In genomic region chr2:176136375-176137248, GRCh38 we compare ENCODE assay signal across 7 cellular contexts. TPM values are rescaled to one million over a fixed set of nuclear protein-coding genes. Genes with fewer than 3 reads are reported as not detected.
A peak's percentile ranks its signal among the peaks of the same experiment; 100 is the strongest.
DNase-seq lines count a peak whose midpoint lies in the region; ATAC-seq and TF ChIP-seq lines count a peak whose summit lies in the region.
"Had no signal": no experiment of that assay in that cellular context is flagged by ENCODE, and none has a peak within 500 bp of the region (broad histone marks: within the 10 kb centered on the region; RNA-seq: fewer than 3 reads in every experiment).

No MANE protein-coding gene starts in this region.

- no peak for ATAC-seq in CD8-positive, alpha-beta T cell
- no peak for ATAC-seq in activated CD8-positive, alpha-beta T cell treated with anti-CD3 and anti-CD28 coated beads, Interleukin-2, amount 10 ng/mL, durations not matched to agents 7 days and 5 days
- ATAC-seq in HG03097 (IDR thresholded peaks at IDR 0.05; ENCODE audit: low FRiP score, unreplicated experiment) (no peak), HG02588 (IDR thresholded peaks at IDR 0.05; ENCODE audit: unreplicated experiment) (no peak)

- H3K9me3 Mint-ChIP-seq in CD8-positive, alpha-beta T cell: peaks cover 7% of the 10 kb centered on the region
- H3K9me3 Mint-ChIP-seq in activated CD8-positive, alpha-beta T cell treated with anti-CD3 and anti-CD28 coated beads, Interleukin-2, amount 10 ng/mL, durations not matched to agents 7 days and 5 days (ENCODE audit: insufficient read depth): no peaks in the 10 kb centered on the region
- H3K9me3 Mint-ChIP-seq: central memory CD8-positive, alpha-beta T cell had no signal

- no peak for TF ChIP-seq CTCF in CD8-positive, alpha-beta T cell (IDR thresholded peaks at IDR 0.05)

- peak overlapping the region; percentile 57 for H3K4me3 Mint-ChIP-seq in CD8-positive, alpha-beta T cell
- no peak overlapping the region for H3K4me3 Mint-ChIP-seq in activated CD8-positive, alpha-beta T cell treated with anti-CD3 and anti-CD28 coated beads, Interleukin-2, amount 10 ng/mL, durations not matched to agents 7 days and 5 days

- no peaks in the 10 kb centered on the region for H3K36me3 ChIP-seq in CD8-positive, alpha-beta T cell (ENCODE audit: insufficient read depth, low read length)
- peaks cover 9% of the 10 kb centered on the region for H3K36me3 ChIP-seq in SJSA1
- no peaks in the 10 kb centered on the region for H3K36me3 ChIP-seq in mesodermal cell (ENCODE audit: control insufficient read depth, insufficient read depth, low read length)

- peaks cover 30% of the 10 kb centered on the region for H3K4me1 ChIP-seq in CD8-positive, alpha-beta T cell (ENCODE audit: insufficient read depth, low read length)
- peaks cover 26% of the 10 kb centered on the region for H3K4me1 ChIP-seq in SJSA1 (replicated peaks)
- H3K4me1 ChIP-seq in mesodermal cell (ENCODE audit: control insufficient read depth, insufficient read depth, low read length, poor library complexity, severe bottlenecking): no peaks in the 10 kb centered on the region

- no peaks in the 10 kb centered on the region for H3K36me3 Mint-ChIP-seq in CD8-positive, alpha-beta T cell
- peaks cover 6% of the 10 kb centered on the region for H3K36me3 Mint-ChIP-seq in activated CD8-positive, alpha-beta T cell treated with anti-CD3 and anti-CD28 coated beads, Interleukin-2, amount 10 ng/mL, durations not matched to agents 7 days and 5 days (ENCODE audit: low read depth)

- peaks cover 73% of the 10 kb centered on the region for H3K27me3 ChIP-seq in CD8-positive, alpha-beta T cell (ENCODE audit: insufficient read depth, low read length)
- no peaks in the 10 kb centered on the region for H3K27me3 ChIP-seq in SJSA1 (replicated peaks)

- CTCF ChIA-PET in CD8-positive, alpha-beta T cell (lab: Charles Lee): interaction anchor here (4.8 to 6.2 kb wide), 2 partner anchors 10 to 318 kb away, joined by 32 to 60 read pairs; no protein-coding TSS in a partner anchor
- CTCF ChIA-PET in activated CD8-positive, alpha-beta T cell treated with anti-CD3 and anti-CD28 coated beads, Interleukin-2, amount 10 ng/mL, durations not matched to agents 7 days and 5 days (lab: Charles Lee): interaction anchor here (1.2 kb wide), 1 partner anchor 418 kb away, joined by 3 read pairs; no protein-coding TSS in a partner anchor

- 0 to 1% methylated on average over 41 to 51 of the region's 71 CpGs for WGBS in mesodermal cell (ENCODE audit: insufficient coverage in 2 of 2), 2 experiments

- DNase-seq in CD8-positive, alpha-beta T cell: no peak
- DNase-seq in SJSA1 (ENCODE audit: low read depth in 1 of 2, low spot score in 2 of 2): peak in 1 of 2 experiments; percentile 71
- DNase-seq in activated CD8-positive, alpha-beta T cell treated with anti-CD3 and anti-CD28 coated beads, Interleukin-2, amount 10 ng/mL, durations not matched to agents 7 days and 5 days: no peak

- H3K4me3 ChIP-seq in CD8-positive, alpha-beta T cell (ENCODE audit: low read depth, low read length): no peak overlapping the region
- H3K4me3 ChIP-seq in SJSA1 (peak overlapping the region; percentile 87), mesodermal cell (ENCODE audit: extremely low read depth, insufficient read depth, low read length, poor library complexity, severe bottlenecking) (peak overlapping the region; percentile 28)

- peaks cover 83% of the 10 kb centered on the region for H3K27me3 Mint-ChIP-seq in CD8-positive, alpha-beta T cell (ENCODE audit: low read depth)
- peaks cover 83% of the 10 kb centered on the region for H3K27me3 Mint-ChIP-seq in activated CD8-positive, alpha-beta T cell treated with anti-CD3 and anti-CD28 coated beads, Interleukin-2, amount 10 ng/mL, durations not matched to agents 7 days and 5 days (ENCODE audit: low read depth)

- intact Hi-C loops in CD8-positive, alpha-beta T cell (cut with DNase I, micrococcal nuclease): loop anchor here in 1 of 2 experiments (5.0 kb wide), 1 partner anchor 131 kb away; the partner anchor contains the start of gene MTX2

- H3K27ac Mint-ChIP-seq in CD8-positive, alpha-beta T cell: no peak overlapping the region
- H3K27ac Mint-ChIP-seq in activated CD8-positive, alpha-beta T cell treated with anti-CD3 and anti-CD28 coated beads, Interleukin-2, amount 10 ng/mL, durations not matched to agents 7 days and 5 days: no peak overlapping the region

- no peak overlapping the region for H3K27ac ChIP-seq in CD8-positive, alpha-beta T cell (ENCODE audit: low read depth, low read length)
- peak overlapping the region; percentile 80 for H3K27ac ChIP-seq in SJSA1
- H3K27ac ChIP-seq in mesodermal cell (ENCODE audit: low read depth, low read length, severe bottlenecking): peak overlapping the region; percentile 62

- H3K9me3 ChIP-seq in CD8-positive, alpha-beta T cell (ENCODE audit: low read length): no peaks in the 10 kb centered on the region
- H3K9me3 ChIP-seq in SJSA1 (replicated peaks) (no peaks in the 10 kb centered on the region), mesodermal cell (ENCODE audit: control insufficient read depth, low read length) (no peaks in the 10 kb centered on the region)

- POLR2A ChIA-PET in CD8-positive, alpha-beta T cell (lab: Charles Lee): interaction anchor here (1.1 kb wide), 1 partner anchor 1010 kb away, joined by 3 read pairs; no protein-coding TSS in a partner anchor
- POLR2A ChIA-PET in activated CD8-positive, alpha-beta T cell treated with anti-CD3 and anti-CD28 coated beads, Interleukin-2, amount 10 ng/mL, durations not matched to agents 7 days and 5 days (lab: Charles Lee): no interaction called here

- H3K4me1 Mint-ChIP-seq in CD8-positive, alpha-beta T cell (ENCODE audit: low read depth): peaks cover 44% of the 10 kb centered on the region
- H3K4me1 Mint-ChIP-seq in activated CD8-positive, alpha-beta T cell treated with anti-CD3 and anti-CD28 coated beads, Interleukin-2, amount 10 ng/mL, durations not matched to agents 7 days and 5 days (ENCODE audit: low read depth): peaks cover 36% of the 10 kb centered on the region

RNA-seq across cellular contexts. Expression of gene HOXD8, which starts 7.1 kb away (rescaled TPM):
- not detected for total RNA-seq in CD8-positive, alpha-beta T cell
- total RNA-seq in SJSA1 (2014; rRNA removed; shearing (Covaris generic)): 13.0 and 16.8 TPM in 2 replicates
- 2.1 TPM for polyA plus RNA-seq in mesodermal cell (2013, experiment 1 of 2)
- 1.0 TPM for polyA plus RNA-seq in mesodermal cell (2013, experiment 2 of 2)
- not detected for total RNA-seq in activated CD8-positive, alpha-beta T cell treated with anti-CD3 and anti-CD28 coated beads, Interleukin-2, amount 10 ng/mL, durations not matched to agents 7 days and 5 days

RNA-seq across cellular contexts. Expression of gene HOXD9, which starts 14.1 kb away (rescaled TPM):
- total RNA-seq in CD8-positive, alpha-beta T cell: not detected
- 1.8 TPM in 2 replicates for total RNA-seq in SJSA1 (2014; rRNA removed; shearing (Covaris generic))
- 1.9 TPM for polyA plus RNA-seq in mesodermal cell (2013, experiment 1 of 2)
- polyA plus RNA-seq in mesodermal cell (2013, experiment 2 of 2): 2.1 TPM
- total RNA-seq in activated CD8-positive, alpha-beta T cell treated with anti-CD3 and anti-CD28 coated beads, Interleukin-2, amount 10 ng/mL, durations not matched to agents 7 days and 5 days: not detected

RNA-seq across cellular contexts. Expression of gene HOXD4, which starts 14.7 kb away (rescaled TPM):
- total RNA-seq in CD8-positive, alpha-beta T cell: not detected
- total RNA-seq in SJSA1 (2014; rRNA removed; shearing (Covaris generic)): 0.29 and 5.9 TPM in 2 replicates
- 6.5 TPM for polyA plus RNA-seq in mesodermal cell (2013, experiment 1 of 2)
- 4.2 TPM for polyA plus RNA-seq in mesodermal cell (2013, experiment 2 of 2)
- not detected for total RNA-seq in activated CD8-positive, alpha-beta T cell treated with anti-CD3 and anti-CD28 coated beads, Interleukin-2, amount 10 ng/mL, durations not matched to agents 7 days and 5 days

RNA-seq across cellular contexts. Expression of gene HOXD10, which starts 20.0 kb away (rescaled TPM):
- not detected for total RNA-seq in CD8-positive, alpha-beta T cell
- not detected in 2 replicates for total RNA-seq in SJSA1 (2014; rRNA removed; shearing (Covaris generic))
- 1.9 TPM for polyA plus RNA-seq in mesodermal cell (2013, experiment 1 of 2)
- polyA plus RNA-seq in mesodermal cell (2013, experiment 2 of 2): 0.96 TPM
- not detected for total RNA-seq in activated CD8-positive, alpha-beta T cell treated with anti-CD3 and anti-CD28 coated beads, Interleukin-2, amount 10 ng/mL, durations not matched to agents 7 days and 5 days

RNA-seq across cellular contexts. Expression of gene HOXD3, which starts 20.5 kb away (rescaled TPM):
- total RNA-seq in CD8-positive, alpha-beta T cell: not detected
- 0.66 and 1.1 TPM in 2 replicates for total RNA-seq in SJSA1 (2014; rRNA removed; shearing (Covaris generic))
- polyA plus RNA-seq in mesodermal cell (2013, experiment 1 of 2): 3.3 TPM
- polyA plus RNA-seq in mesodermal cell (2013, experiment 2 of 2): 2.3 TPM
- total RNA-seq in activated CD8-positive, alpha-beta T cell treated with anti-CD3 and anti-CD28 coated beads, Interleukin-2, amount 10 ng/mL, durations not matched to agents 7 days and 5 days: not detected

Comparison
In these comparisons a context has a peak if more than half of its experiments do, and no peak if none do; other contexts are left out.
1. RNA of gene HOXD8, which starts 7.1 kb away (total RNA-seq): 13.0 to 16.8 TPM in SJSA1; not detected in CD8-positive, alpha-beta T cell and not detected in activated CD8-positive, alpha-beta T cell treated with anti-CD3 and anti-CD28 coated beads, Interleukin-2, amount 10 ng/mL, durations not matched to agents 7 days and 5 days; every median in the first group is over 10 times any median in the second.